ENCODE assay signal across 8 cellular contexts in genomic region chr2:61017556-61018318, GRCh38. TPM values are rescaled to one million over a fixed set of nuclear protein-coding genes. Genes with fewer than 3 reads are reported as not detected.
DNase-seq lines count a peak whose midpoint lies in the region; ATAC-seq and TF ChIP-seq lines count a peak whose summit lies in the region.

A gene with protein sequence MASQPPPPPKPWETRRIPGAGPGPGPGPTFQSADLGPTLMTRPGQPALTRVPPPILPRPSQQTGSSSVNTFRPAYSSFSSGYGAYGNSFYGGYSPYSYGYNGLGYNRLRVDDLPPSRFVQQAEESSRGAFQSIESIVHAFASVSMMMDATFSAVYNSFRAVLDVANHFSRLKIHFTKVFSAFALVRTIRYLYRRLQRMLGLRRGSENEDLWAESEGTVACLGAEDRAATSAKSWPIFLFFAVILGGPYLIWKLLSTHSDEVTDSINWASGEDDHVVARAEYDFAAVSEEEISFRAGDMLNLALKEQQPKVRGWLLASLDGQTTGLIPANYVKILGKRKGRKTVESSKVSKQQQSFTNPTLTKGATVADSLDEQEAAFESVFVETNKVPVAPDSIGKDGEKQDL (plus strand): TSS chr2:61017720. CDS start chr2:61017760, 40 bp downstream.
Gene PUS10 (minus strand): TSS chr2:61018255. CDS start chr2:61011890, 6,365 bp downstream.

- H3K27ac Mint-ChIP-seq in central memory CD8-positive, alpha-beta T cell (ENCODE audit: low read depth) = peak within 1 kb of the TSS; percentile 96

- no peaks in the 10 kb centered on the region for H3K9me3 Mint-ChIP-seq in central memory CD8-positive, alpha-beta T cell

- H3K36me3 ChIP-seq in WERI-Rb-1 (peaks cover 23% of the 10 kb centered on the region), kidney epithelial cell (ENCODE audit: control insufficient read depth, insufficient read depth, low read length) (peaks cover 1% of the 10 kb centered on the region)

- no peaks in the 10 kb centered on the region for H3K9me3 ChIP-seq in WERI-Rb-1 (ENCODE audit: severe bottlenecking)

- peaks cover 30% of the 10 kb centered on the region for H3K4me1 Mint-ChIP-seq in central memory CD8-positive, alpha-beta T cell

- H3K4me3 ChIP-seq in WERI-Rb-1 (ENCODE audit: low read depth, low read length) = peak within 1 kb of the TSS; percentile 96
- peak within 1 kb of the TSS; percentile 76 for H3K4me3 ChIP-seq in kidney epithelial cell (ENCODE audit: low read depth, low read length)

- TF ChIP-seq CTCF in WERI-Rb-1 (IDR thresholded peaks at IDR 0.05; ENCODE audit: low read depth, low read length) = 0 out of 2 replicates have a peak, but pooled peaks have one; percentile 3
- TF ChIP-seq CTCF in kidney epithelial cell (IDR thresholded peaks at IDR 0.05; ENCODE audit: insufficient read depth, low read length, poor library complexity, severe bottlenecking) = no peak

- H3K27me3 ChIP-seq in WERI-Rb-1 (ENCODE audit: insufficient read depth, low read depth, severe bottlenecking) = no peaks in the 10 kb centered on the region
- no peaks in the 10 kb centered on the region for H3K27me3 ChIP-seq in kidney epithelial cell (ENCODE audit: control insufficient read depth, insufficient read depth, low read length)

- H3K27me3 Mint-ChIP-seq in central memory CD8-positive, alpha-beta T cell = no peaks in the 10 kb centered on the region

- peaks cover 24% of the 10 kb centered on the region for H3K36me3 Mint-ChIP-seq in central memory CD8-positive, alpha-beta T cell (ENCODE audit: insufficient read depth)

- H3K4me3 Mint-ChIP-seq in central memory CD8-positive, alpha-beta T cell = peak within 1 kb of the TSS; percentile 98

- ATAC-seq in GM18499 (IDR thresholded peaks at IDR 0.05; ENCODE audit: insufficient read depth, unreplicated experiment) (peak; percentile 46), HG02885 (IDR thresholded peaks at IDR 0.05; ENCODE audit: poor library complexity, unreplicated experiment) (peak; percentile 81)
- peak; percentile 82 for ATAC-seq in central memory CD8-positive, alpha-beta T cell (replicated peaks; ENCODE audit: extremely low read depth, poor library complexity, severe bottlenecking)

- H3K27ac ChIP-seq in WERI-Rb-1 = peak within 1 kb of the TSS; percentile 93

- DNase-seq in 8988T (peak; percentile 55), NCI-H2029 (lab: John Stamatoyannopoulos, UW) (peak; percentile 72), WERI-Rb-1 (peak; percentile 91), kidney epithelial cell (ENCODE audit: low read depth) (no peak)
- peak; percentile 23 to 24 for DNase-seq in central memory CD8-positive, alpha-beta T cell (ENCODE audit: low spot score in 2 of 2)
- DNase-seq in stimulated activated CD4-positive, alpha-beta T cell treated with anti-CD3 and anti-CD28 coated beads, Interleukin-15, amount 100 ng/mL, for 24 hours = peak; percentile 82

RNA-seq across cellular contexts. Expression of the first gene that starts in this region (rescaled TPM):
- total RNA-seq in kidney epithelial cell = 31.7 and 33.0 TPM in 2 replicates

RNA-seq across cellular contexts. Expression of gene PUS10, which starts in this region (rescaled TPM):
- 4.4 and 8.9 TPM in 2 replicates for total RNA-seq in kidney epithelial cell
